Comparison of ENCODE assay signal across 1 cellular context in the genomic region with DNA sequence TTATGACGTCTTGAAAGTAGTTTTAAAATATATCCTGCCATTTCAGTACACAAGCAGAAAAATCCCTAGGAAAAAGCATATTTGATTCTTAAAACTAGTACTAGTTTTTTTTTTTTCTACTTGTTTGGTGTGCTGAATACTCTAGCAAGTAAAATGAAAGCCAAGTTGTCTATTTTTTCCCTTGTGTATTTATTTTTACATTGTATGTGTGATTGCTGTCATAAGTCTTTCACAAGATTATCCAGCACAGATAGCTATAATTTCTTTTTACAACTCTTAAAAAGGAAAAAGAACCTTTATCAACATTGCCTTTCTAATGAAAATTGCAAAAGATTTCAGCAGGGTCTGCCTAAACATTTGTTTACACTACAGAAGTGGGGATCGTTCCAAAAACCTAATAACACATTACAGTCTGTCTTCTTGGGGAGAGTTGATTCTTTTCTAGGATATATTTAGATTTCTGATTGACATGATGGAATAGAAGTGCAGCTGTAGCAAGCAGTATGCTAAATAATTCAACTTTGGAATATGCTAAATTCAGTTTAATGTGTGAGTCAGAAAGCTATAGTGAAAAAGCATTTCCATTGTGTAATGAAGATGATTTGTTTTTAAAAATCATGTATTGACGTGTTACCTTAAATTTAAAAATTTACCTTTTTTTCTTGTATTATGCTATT.
TF ChIP-seq lines count a peak whose summit lies in the region.

No MANE protein-coding gene starts in this region.

TF ChIP-seq in GM12878, 131 proteins besides CTCF, POLR2A, EP300 and RAD21:
- TF ChIP-seq, protein P1, sequence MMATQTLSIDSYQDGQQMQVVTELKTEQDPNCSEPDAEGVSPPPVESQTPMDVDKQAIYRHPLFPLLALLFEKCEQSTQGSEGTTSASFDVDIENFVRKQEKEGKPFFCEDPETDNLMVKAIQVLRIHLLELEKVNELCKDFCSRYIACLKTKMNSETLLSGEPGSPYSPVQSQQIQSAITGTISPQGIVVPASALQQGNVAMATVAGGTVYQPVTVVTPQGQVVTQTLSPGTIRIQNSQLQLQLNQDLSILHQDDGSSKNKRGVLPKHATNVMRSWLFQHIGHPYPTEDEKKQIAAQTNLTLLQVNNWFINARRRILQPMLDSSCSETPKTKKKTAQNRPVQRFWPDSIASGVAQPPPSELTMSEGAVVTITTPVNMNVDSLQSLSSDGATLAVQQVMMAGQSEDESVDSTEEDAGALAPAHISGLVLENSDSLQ (IDR thresholded peaks at IDR 0.05) = 0 out of 2 replicates have a peak, but pooled peaks have one; percentile 13
- TF ChIP-seq ZNF24 (IDR thresholded peaks at IDR 0.05) = no peak
- TF ChIP-seq, protein P2, sequence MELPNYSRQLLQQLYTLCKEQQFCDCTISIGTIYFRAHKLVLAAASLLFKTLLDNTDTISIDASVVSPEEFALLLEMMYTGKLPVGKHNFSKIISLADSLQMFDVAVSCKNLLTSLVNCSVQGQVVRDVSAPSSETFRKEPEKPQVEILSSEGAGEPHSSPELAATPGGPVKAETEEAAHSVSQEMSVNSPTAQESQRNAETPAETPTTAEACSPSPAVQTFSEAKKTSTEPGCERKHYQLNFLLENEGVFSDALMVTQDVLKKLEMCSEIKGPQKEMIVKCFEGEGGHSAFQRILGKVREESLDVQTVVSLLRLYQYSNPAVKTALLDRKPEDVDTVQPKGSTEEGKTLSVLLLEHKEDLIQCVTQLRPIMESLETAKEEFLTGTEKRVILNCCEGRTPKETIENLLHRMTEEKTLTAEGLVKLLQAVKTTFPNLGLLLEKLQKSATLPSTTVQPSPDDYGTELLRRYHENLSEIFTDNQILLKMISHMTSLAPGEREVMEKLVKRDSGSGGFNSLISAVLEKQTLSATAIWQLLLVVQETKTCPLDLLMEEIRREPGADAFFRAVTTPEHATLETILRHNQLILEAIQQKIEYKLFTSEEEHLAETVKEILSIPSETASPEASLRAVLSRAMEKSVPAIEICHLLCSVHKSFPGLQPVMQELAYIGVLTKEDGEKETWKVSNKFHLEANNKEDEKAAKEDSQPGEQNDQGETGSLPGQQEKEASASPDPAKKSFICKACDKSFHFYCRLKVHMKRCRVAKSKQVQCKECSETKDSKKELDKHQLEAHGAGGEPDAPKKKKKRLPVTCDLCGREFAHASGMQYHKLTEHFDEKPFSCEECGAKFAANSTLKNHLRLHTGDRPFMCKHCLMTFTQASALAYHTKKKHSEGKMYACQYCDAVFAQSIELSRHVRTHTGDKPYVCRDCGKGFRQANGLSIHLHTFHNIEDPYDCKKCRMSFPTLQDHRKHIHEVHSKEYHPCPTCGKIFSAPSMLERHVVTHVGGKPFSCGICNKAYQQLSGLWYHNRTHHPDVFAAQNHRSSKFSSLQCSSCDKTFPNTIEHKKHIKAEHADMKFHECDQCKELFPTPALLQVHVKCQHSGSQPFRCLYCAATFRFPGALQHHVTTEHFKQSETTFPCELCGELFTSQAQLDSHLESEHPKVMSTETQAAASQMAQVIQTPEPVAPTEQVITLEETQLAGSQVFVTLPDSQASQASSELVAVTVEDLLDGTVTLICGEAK (IDR thresholded peaks at IDR 0.05; ENCODE audit: borderline replicate concordance) = no peak
